Comparison of ENCODE assay signal across 8 cellular contexts in genomic region chr7:100546129-100546867, GRCh38. TPM values are rescaled to one million over a fixed set of nuclear protein-coding genes. Genes with fewer than 3 reads are reported as not detected.
DNase-seq lines count a peak whose midpoint lies in the region; ATAC-seq, FAIRE-seq and TF ChIP-seq lines count a peak whose summit lies in the region.

No MANE protein-coding gene starts in this region.

- POLR2A ChIA-PET in CD8-positive, alpha-beta memory T cell (lab: Charles Lee) = interaction anchor here (0.6 to 1.2 kb wide), 3 partner anchors 20 to 398 kb away, joined by 3 to 4 read pairs (median 3); no protein-coding TSS in a partner anchor
- POLR2A ChIA-PET in activated CD8-positive, alpha-beta T cell treated with anti-CD3 and anti-CD28 coated beads for 36 hours (lab: Charles Lee) = interaction anchor here (0.9 to 4.2 kb wide), 9 partner anchors 10 to 61 kb away, joined by 3 to 17 read pairs (median 5); partner anchors contain the start of genes FBXO24 and LRCH4

- no peaks in the 10 kb centered on the region for H3K27me3 ChIP-seq in CD8-positive, alpha-beta memory T cell (ENCODE audit: insufficient read depth, low read length, poor library complexity, severe bottlenecking)
- no peaks in the 10 kb centered on the region for H3K27me3 ChIP-seq in GM23338 (ENCODE audit: insufficient read depth)
- no peaks in the 10 kb centered on the region for H3K27me3 ChIP-seq in keratinocyte (ENCODE audit: control insufficient read depth, extremely low read depth, insufficient read depth, low read length)

- TF ChIP-seq CTCF in GM23338 (conservative IDR thresholded peaks at IDR 0.05; ENCODE audit: low read depth in 2 of 2) (no peak), keratinocyte (optimal IDR thresholded peaks at IDR 0.05 in 1 of 3, IDR thresholded peaks at IDR 0.05 in 1 of 3, conservative IDR thresholded peaks at IDR 0.05 in 1 of 3; ENCODE audit: extremely low read depth in 1 of 3, insufficient read depth in 2 of 3, low read length in 3 of 3) (no peak)
- TF ChIP-seq CTCF in activated CD8-positive, alpha-beta T cell treated with anti-CD3 and anti-CD28 coated beads for 36 hours (IDR thresholded peaks at IDR 0.05) = no peak

- peak overlapping the region; percentile 46 for H3K4me3 ChIP-seq in CD8-positive, alpha-beta memory T cell (ENCODE audit: low read length)
- no peak overlapping the region for H3K4me3 ChIP-seq in GM23338
- no peak overlapping the region for H3K4me3 ChIP-seq in keratinocyte (ENCODE audit: control insufficient read depth in 2 of 3, extremely low read depth in 1 of 3, insufficient read depth in 2 of 3, low read depth in 1 of 3, low read length in 3 of 3)

- peak overlapping the region; percentile 55 for H3K9ac ChIP-seq in keratinocyte (ENCODE audit: control insufficient read depth, extremely low read depth, insufficient read depth, low read length)

- peaks cover 91% of the 10 kb centered on the region for H3K4me1 ChIP-seq in CD8-positive, alpha-beta memory T cell (ENCODE audit: insufficient read depth, low read length)
- peaks cover 47% of the 10 kb centered on the region for H3K4me1 ChIP-seq in GM23338 (ENCODE audit: insufficient read depth)
- H3K4me1 ChIP-seq in keratinocyte (ENCODE audit: control insufficient read depth, extremely low read depth, insufficient read depth, low read length) = peaks cover 17% of the 10 kb centered on the region

- FAIRE-seq in keratinocyte (lab: Jason Lieb, UNC) = no peak

- H3K36me3 ChIP-seq in CD8-positive, alpha-beta memory T cell (ENCODE audit: insufficient read depth, low read length) = no peaks in the 10 kb centered on the region
- H3K36me3 ChIP-seq in GM23338 (ENCODE audit: insufficient read depth) (no peaks in the 10 kb centered on the region), keratinocyte (ENCODE audit: control insufficient read depth in 2 of 2, extremely low read depth in 1 of 2, insufficient read depth in 2 of 2, low read length in 2 of 2) (peaks cover 0 to 3% of the 10 kb centered on the region in 2 experiments)

- H2AFZ ChIP-seq in GM23338 = no peak overlapping the region
- no peak overlapping the region for H2AFZ ChIP-seq in keratinocyte (ENCODE audit: control insufficient read depth, low read length)

- H4K20me1 ChIP-seq in GM23338 (replicated peaks; ENCODE audit: insufficient read depth) = 0 out of 2 replicates have a peak, but pooled peaks cover under 1% of the 10 kb centered on the region
- no peaks in the 10 kb centered on the region for H4K20me1 ChIP-seq in keratinocyte (ENCODE audit: control insufficient read depth, extremely low read depth, insufficient read depth, low read length)

- H3K9me1 ChIP-seq in keratinocyte (ENCODE audit: control insufficient read depth, extremely low read depth, insufficient read depth, low read length) = no peaks in the 10 kb centered on the region

- H3K4me2 ChIP-seq in GM23338 (peak overlapping the region; percentile 52; the same call in 1 of the 2 replicates), keratinocyte (ENCODE audit: control insufficient read depth, extremely low read depth, insufficient read depth, low read depth, low read length) (no peak overlapping the region)

- no peaks in the 10 kb centered on the region for H3K9me3 ChIP-seq in CD8-positive, alpha-beta memory T cell (ENCODE audit: low read length)
- H3K9me3 ChIP-seq in keratinocyte (ENCODE audit: control insufficient read depth, low read depth, low read length) = no peaks in the 10 kb centered on the region

- CTCF ChIA-PET in CD8-positive, alpha-beta memory T cell (lab: Charles Lee) = interaction anchor here (0.8 to 6.9 kb wide), 6 partner anchors 16 to 179 kb away, joined by 3 to 104 read pairs (median 4); partner anchors contain the start of gene ZCWPW1
- CTCF ChIA-PET in activated CD8-positive, alpha-beta T cell treated with anti-CD3 and anti-CD28 coated beads for 36 hours (lab: Charles Lee) = interaction anchor here (1.2 to 10.8 kb wide), 5 partner anchors 12 to 86 kb away, joined by 3 to 92 read pairs (median 5); partner anchors contain the start of gene TSC22D4

- peak in 2 of 5 donors; percentile 59 to 72 for DNase-seq in CD8-positive, alpha-beta memory T cell
- DNase-seq in GM23338 (ENCODE audit: low spot score) (no peak), keratinocyte (ENCODE audit: low read depth, low spot score) (no peak), substantia nigra (lab: John Stamatoyannopoulos, UW) (no peak), OCI-M2 (lab: John Stamatoyannopoulos, UW; ENCODE audit: unreplicated experiment) (no peak)
- DNase-seq in activated CD8-positive, alpha-beta T cell treated with anti-CD3 and anti-CD28 coated beads for 36 hours = peak; percentile 50

- H3K9me3 Mint-ChIP-seq in CD8-positive, alpha-beta memory T cell = no peaks in the 10 kb centered on the region
- H3K9me3 Mint-ChIP-seq in GM23338 = no peaks in the 10 kb centered on the region
- H3K9me3 Mint-ChIP-seq in activated CD8-positive, alpha-beta T cell treated with anti-CD3 and anti-CD28 coated beads for 36 hours = no peaks in the 10 kb centered on the region

- H3K27ac ChIP-seq in CD8-positive, alpha-beta memory T cell (ENCODE audit: low read depth, low read length) = peak overlapping the region; percentile 70
- peak overlapping the region; percentile 58; the same call in 1 of the 2 replicates for H3K27ac ChIP-seq in GM23338 (ENCODE audit: low read depth)
- peak overlapping the region; percentile 68 for H3K27ac ChIP-seq in keratinocyte (ENCODE audit: control insufficient read depth, insufficient read depth, low read length)
- peak overlapping the region; percentile 66 for H3K27ac ChIP-seq in substantia nigra (ENCODE audit: low read depth, low read length, poor library complexity, severe bottlenecking)

- peaks cover 16% of the 10 kb centered on the region; the same call in 1 of the 2 replicates for H3F3A ChIP-seq in GM23338 (replicated peaks; ENCODE audit: low read depth)

- peak overlapping the region; percentile 86 to 99 (median 98) for H3K27ac Mint-ChIP-seq in CD8-positive, alpha-beta memory T cell
- H3K27ac Mint-ChIP-seq in GM23338 = peak overlapping the region; percentile 19
- H3K27ac Mint-ChIP-seq in activated CD8-positive, alpha-beta T cell treated with anti-CD3 and anti-CD28 coated beads for 36 hours = peak overlapping the region; percentile 99

- H3K27me3 Mint-ChIP-seq in CD8-positive, alpha-beta memory T cell = no peaks in the 10 kb centered on the region
- H3K27me3 Mint-ChIP-seq in GM23338 (ENCODE audit: insufficient read depth, low read depth, poor library complexity) = peaks cover 8% of the 10 kb centered on the region
- no peaks in the 10 kb centered on the region for H3K27me3 Mint-ChIP-seq in activated CD8-positive, alpha-beta T cell treated with anti-CD3 and anti-CD28 coated beads for 36 hours

- H3K79me2 ChIP-seq in GM23338 (replicated peaks; ENCODE audit: insufficient read depth) = peaks cover 13% of the 10 kb centered on the region
- no peaks in the 10 kb centered on the region for H3K79me2 ChIP-seq in keratinocyte (ENCODE audit: control insufficient read depth, insufficient read depth, low read length)

- intact Hi-C loops in activated CD8-positive, alpha-beta T cell treated with anti-CD3 and anti-CD28 coated beads for 36 hours (cut with micrococcal nuclease) = loop anchor here (5.0 kb wide), 1 partner anchor 69 kb away; the partner anchor contains the start of gene TSC22D4

- H3K36me3 Mint-ChIP-seq in CD8-positive, alpha-beta memory T cell = peaks cover 7 to 16% (median 15%) of the 10 kb centered on the region in 3 donors
- peaks cover 6% of the 10 kb centered on the region for H3K36me3 Mint-ChIP-seq in GM23338 (ENCODE audit: low read depth)
- peaks cover 37% of the 10 kb centered on the region for H3K36me3 Mint-ChIP-seq in activated CD8-positive, alpha-beta T cell treated with anti-CD3 and anti-CD28 coated beads for 36 hours (ENCODE audit: low read depth)

- peak overlapping the region; percentile 60 to 98 (median 96) for H3K4me3 Mint-ChIP-seq in CD8-positive, alpha-beta memory T cell
- H3K4me3 Mint-ChIP-seq in GM23338 = no peak overlapping the region
- H3K4me3 Mint-ChIP-seq in activated CD8-positive, alpha-beta T cell treated with anti-CD3 and anti-CD28 coated beads for 36 hours = peak overlapping the region; percentile 91

- no peak for ATAC-seq in GM23338
- peak; percentile 37 for ATAC-seq in activated CD8-positive, alpha-beta T cell treated with anti-CD3 and anti-CD28 coated beads for 36 hours
- ATAC-seq in GM21381 (IDR thresholded peaks at IDR 0.05; ENCODE audit: unreplicated experiment) = no peak
- ATAC-seq in GM18858 (IDR thresholded peaks at IDR 0.05; ENCODE audit: unreplicated experiment) = no peak

- peaks cover 91 to 95% (median 95%) of the 10 kb centered on the region in 3 donors for H3K4me1 Mint-ChIP-seq in CD8-positive, alpha-beta memory T cell
- H3K4me1 Mint-ChIP-seq in GM23338 = peaks cover 64% of the 10 kb centered on the region
- H3K4me1 Mint-ChIP-seq in activated CD8-positive, alpha-beta T cell treated with anti-CD3 and anti-CD28 coated beads for 36 hours (ENCODE audit: low read depth) = peaks cover 88% of the 10 kb centered on the region

- H3K9me2 ChIP-seq in GM23338 (ENCODE audit: insufficient read depth) = no peaks in the 10 kb centered on the region

- dilution Hi-C loops in keratinocyte (cut with MboI; ENCODE audit: extremely low pct_ligation_motif_present, low sequenced_read_pairs) = no loop called here

RNA-seq across cellular contexts. Expression of gene AGFG2, which starts 7.3 kb away (rescaled TPM):
- 10 to 100 TPM; 60.5 to 63.1 TPM for total RNA-seq in CD8-positive, alpha-beta memory T cell
- 36.2 TPM for polyA plus RNA-seq in CD8-positive, alpha-beta memory T cell
- 2.4 and 8.9 TPM in 2 replicates for total RNA-seq in GM23338 (2014; rRNA removed; shearing (Covaris generic))
- polyA plus RNA-seq in GM23338 (2016; fragmentation: Nextera tagmentation; extraction: Ambion mirVana) (2.2 and 2.3 TPM in 2 replicates), keratinocyte (3.1 to 4.1 TPM (median 3.4 TPM) in 3 replicates)
- total RNA-seq in activated CD8-positive, alpha-beta T cell treated with anti-CD3 and anti-CD28 coated beads for 36 hours = 10 to 100 TPM; 45.6 to 45.8 TPM
- 0.95 TPM for polyA plus RNA-seq in keratinocyte (2011; ENCODE audit: low read depth)
- 2.0 and 5.4 TPM in 2 replicates for polyA plus RNA-seq in keratinocyte (2011; cell fraction: cytosol; rRNA removed)
- polyA plus RNA-seq in keratinocyte (2011; cell fraction: nucleus; rRNA removed) = 4.1 and 6.8 TPM in 2 replicates
- 2.6 and 5.4 TPM in 2 replicates for polyA plus RNA-seq in keratinocyte (2012; ENCODE audit: low replicate concordance)
- polyA minus RNA-seq in keratinocyte = 2.7 to 10.7 TPM (median 5.2 TPM) in 3 replicates
- polyA minus RNA-seq in keratinocyte (2011; cell fraction: cytosol; rRNA and poly(A)+ RNA removed) = 18.4 TPM
- 3.6 and 4.1 TPM in 2 replicates for polyA minus RNA-seq in keratinocyte (2011; cell fraction: nucleus; rRNA and poly(A)+ RNA removed)

RNA-seq across cellular contexts. Expression of gene SAP25, which starts 27.4 kb away (rescaled TPM):
- total RNA-seq in CD8-positive, alpha-beta memory T cell = 10 to 100 TPM; 13.9 to 14.3 TPM
- 0.56 TPM for polyA plus RNA-seq in CD8-positive, alpha-beta memory T cell
- total RNA-seq in GM23338 (2014; rRNA removed; shearing (Covaris generic)) = 2.0 and 4.1 TPM in 2 replicates
- 3.8 and 3.9 TPM in 2 replicates for polyA plus RNA-seq in GM23338 (2016; fragmentation: Nextera tagmentation; extraction: Ambion mirVana)
- total RNA-seq in activated CD8-positive, alpha-beta T cell treated with anti-CD3 and anti-CD28 coated beads for 36 hours = 10 to 100 TPM in 1 of 2 experiments, 1 to 10 TPM in 1; 9.9 to 12.8 TPM
- polyA plus RNA-seq in keratinocyte = 0.16 to 0.21 TPM in 2 of 3 replicates, not detected in the other
- polyA plus RNA-seq in keratinocyte (2011; ENCODE audit: low read depth) = not detected
- polyA plus RNA-seq in keratinocyte (2011; cell fraction: cytosol; rRNA removed) = not detected in 2 replicates
- 0.78 and 2.4 TPM in 2 replicates for polyA plus RNA-seq in keratinocyte (2011; cell fraction: nucleus; rRNA removed)
- polyA plus RNA-seq in keratinocyte (2012; ENCODE audit: low replicate concordance) = 0.36 and 0.82 TPM in 2 replicates
- not detected in 3 replicates for polyA minus RNA-seq in keratinocyte
- not detected for polyA minus RNA-seq in keratinocyte (2011; cell fraction: cytosol; rRNA and poly(A)+ RNA removed)
- polyA minus RNA-seq in keratinocyte (2011; cell fraction: nucleus; rRNA and poly(A)+ RNA removed) = 0.84 TPM in 1 of 2 replicates, not detected in the other

RNA-seq across cellular contexts. Expression of gene LRCH4, which starts 39.6 kb away (rescaled TPM):
- total RNA-seq in CD8-positive, alpha-beta memory T cell = 100 to 1,000 TPM; 101 to 109 TPM
- 153 TPM for polyA plus RNA-seq in CD8-positive, alpha-beta memory T cell
- 51.0 and 51.5 TPM in 2 replicates for total RNA-seq in GM23338 (2014; rRNA removed; shearing (Covaris generic))
- polyA plus RNA-seq in GM23338 (2016; fragmentation: Nextera tagmentation; extraction: Ambion mirVana) (21.4 and 21.8 TPM in 2 replicates), keratinocyte (4.9 to 8.1 TPM (median 7.3 TPM) in 3 replicates)
- total RNA-seq in activated CD8-positive, alpha-beta T cell treated with anti-CD3 and anti-CD28 coated beads for 36 hours = 10 to 100 TPM; 77.7 to 78.7 TPM
- 4.5 TPM for polyA plus RNA-seq in keratinocyte (2011; ENCODE audit: low read depth)
- 3.6 and 5.4 TPM in 2 replicates for polyA plus RNA-seq in keratinocyte (2011; cell fraction: cytosol; rRNA removed)
- polyA plus RNA-seq in keratinocyte (2011; cell fraction: nucleus; rRNA removed) = 32.8 and 52.4 TPM in 2 replicates
- polyA plus RNA-seq in keratinocyte (2012; ENCODE audit: low replicate concordance) = 9.5 and 10.4 TPM in 2 replicates
- polyA minus RNA-seq in keratinocyte = 5.7 to 22.5 TPM (median 10.3 TPM) in 3 replicates
- 11.3 TPM for polyA minus RNA-seq in keratinocyte (2011; cell fraction: cytosol; rRNA and poly(A)+ RNA removed)
- polyA minus RNA-seq in keratinocyte (2011; cell fraction: nucleus; rRNA and poly(A)+ RNA removed) = 14.2 and 15.7 TPM in 2 replicates

RNA-seq across cellular contexts. Expression of gene FBXO24, which starts 39.8 kb away (rescaled TPM):
- total RNA-seq in CD8-positive, alpha-beta memory T cell = under 1 TPM; 0.47 to 0.50 TPM
- polyA plus RNA-seq in CD8-positive, alpha-beta memory T cell = not detected
- total RNA-seq in GM23338 (2014; rRNA removed; shearing (Covaris generic)) = 0.70 and 2.4 TPM in 2 replicates
- polyA plus RNA-seq in GM23338 (2016; fragmentation: Nextera tagmentation; extraction: Ambion mirVana) = 0.82 and 2.1 TPM in 2 replicates
- 1 to 10 TPM; 1.4 to 1.5 TPM for total RNA-seq in activated CD8-positive, alpha-beta T cell treated with anti-CD3 and anti-CD28 coated beads for 36 hours
- polyA plus RNA-seq in keratinocyte = 0.19 to 0.34 TPM (median 0.22 TPM) in 3 replicates
- polyA plus RNA-seq in keratinocyte (2011; ENCODE audit: low read depth) = 0.26 TPM
- polyA plus RNA-seq in keratinocyte (2011; cell fraction: cytosol; rRNA removed) = 0.13 and 0.22 TPM in 2 replicates
- 0.19 and 0.61 TPM in 2 replicates for polyA plus RNA-seq in keratinocyte (2011; cell fraction: nucleus; rRNA removed)
- polyA plus RNA-seq in keratinocyte (2012; ENCODE audit: low replicate concordance) = 0.14 and 0.17 TPM in 2 replicates
- polyA minus RNA-seq in keratinocyte = 0.63 to 1.7 TPM in 2 of 3 replicates, not detected in the other
- polyA minus RNA-seq in keratinocyte (2011; cell fraction: cytosol; rRNA and poly(A)+ RNA removed) = not detected
- not detected in 2 replicates for polyA minus RNA-seq in keratinocyte (2011; cell fraction: nucleus; rRNA and poly(A)+ RNA removed)

RNA-seq across cellular contexts. Expression of gene PCOLCE, which starts 55.9 kb away (rescaled TPM):
- total RNA-seq in CD8-positive, alpha-beta memory T cell = 1 to 10 TPM; 6.8 TPM
- polyA plus RNA-seq in CD8-positive, alpha-beta memory T cell = 1.6 TPM
- 33.3 and 45.5 TPM in 2 replicates for total RNA-seq in GM23338 (2014; rRNA removed; shearing (Covaris generic))
- 70.4 and 81.2 TPM in 2 replicates for polyA plus RNA-seq in GM23338 (2016; fragmentation: Nextera tagmentation; extraction: Ambion mirVana)
- 1 to 10 TPM; 3.9 to 4.6 TPM for total RNA-seq in activated CD8-positive, alpha-beta T cell treated with anti-CD3 and anti-CD28 coated beads for 36 hours
- 0.63 to 1.3 TPM (median 0.80 TPM) in 3 replicates for polyA plus RNA-seq in keratinocyte
- not detected for polyA plus RNA-seq in keratinocyte (2011; ENCODE audit: low read depth)
- polyA plus RNA-seq in keratinocyte (2011; cell fraction: cytosol; rRNA removed) = 0.26 and 0.66 TPM in 2 replicates
- polyA plus RNA-seq in keratinocyte (2011; cell fraction: nucleus; rRNA removed) = 2.1 and 5.2 TPM in 2 replicates
- polyA plus RNA-seq in keratinocyte (2012; ENCODE audit: low replicate concordance) = 2.6 and 3.4 TPM in 2 replicates
- 0.76 to 3.8 TPM in 2 of 3 replicates, not detected in the other for polyA minus RNA-seq in keratinocyte
- not detected for polyA minus RNA-seq in keratinocyte (2011; cell fraction: cytosol; rRNA and poly(A)+ RNA removed)
- polyA minus RNA-seq in keratinocyte (2011; cell fraction: nucleus; rRNA and poly(A)+ RNA removed) = 1.2 TPM in 1 of 2 replicates, not detected in the other

Comparison
In these comparisons a context has a peak if more than half of its experiments do, and no peak if none do; other contexts are left out.
1. H3K27ac Mint-ChIP-seq: peak in every context shown above with its lines; median percentile 99 in activated CD8-positive, alpha-beta T cell treated with anti-CD3 and anti-CD28 coated beads for 36 hours; 98 in CD8-positive, alpha-beta memory T cell; 19 in GM23338.